ENCODE assay signal across 19 cellular contexts in the genomic region with DNA sequence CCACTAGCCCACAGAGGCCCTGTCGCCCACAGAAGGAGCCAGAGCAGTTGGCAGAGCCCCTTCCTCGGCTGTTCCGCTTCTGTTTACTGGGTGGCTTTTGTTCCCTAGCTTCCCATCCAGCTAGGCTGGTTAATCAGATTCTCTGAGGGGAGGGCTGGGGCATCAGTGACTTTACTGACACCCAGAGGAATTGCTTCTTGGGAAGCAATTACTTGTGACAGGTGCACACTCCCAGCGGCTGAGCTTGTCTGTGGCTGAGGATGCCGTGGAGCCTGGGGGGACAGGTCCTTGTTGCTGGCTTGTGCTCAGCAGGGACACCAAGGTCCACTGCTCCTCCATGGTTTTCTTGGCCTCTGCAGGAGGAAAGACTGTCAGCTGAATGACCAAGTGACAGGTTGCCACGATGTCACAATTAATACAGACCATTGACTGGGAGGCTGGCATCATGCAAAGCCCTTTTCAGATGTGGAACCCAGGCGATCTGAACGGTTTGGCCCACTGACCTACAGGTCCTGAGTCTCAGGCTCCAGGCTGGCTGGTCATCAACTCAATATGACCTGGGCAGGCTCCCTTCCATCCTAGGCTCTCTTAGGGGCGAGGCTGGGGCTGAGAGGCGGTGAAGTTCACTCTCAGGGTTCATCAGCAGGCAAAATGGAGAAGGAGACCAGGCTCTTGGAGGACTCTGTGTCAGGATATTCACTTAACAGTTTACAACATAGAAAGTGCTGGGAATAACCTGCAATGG. TPM values are rescaled to one million over a fixed set of nuclear protein-coding genes. Genes with fewer than 3 reads are reported as not detected.
DNase-seq lines count a peak whose midpoint lies in the region; ATAC-seq and TF ChIP-seq lines count a peak whose summit lies in the region.
"Had no signal": no experiment of that assay in that cellular context is flagged by ENCODE, and none has a peak within 500 bp of the region (broad histone marks: within the 10 kb centered on the region; RNA-seq: fewer than 3 reads in every experiment).

No MANE protein-coding gene starts in this region.

- intact Hi-C loops in aorta (cut with DNase I), result loop anchor here in 1 of 2 donors (10.0 kb wide), 1 partner anchor 143 kb away; no protein-coding TSS in a partner anchor

- no peaks in the 10 kb centered on the region for H3K9me3 ChIP-seq in neural cell (ENCODE audit: low read length)
- H3K9me3 ChIP-seq in aorta (ENCODE audit: control insufficient read depth, low read length), result no peaks in the 10 kb centered on the region
- H3K9me3 ChIP-seq: BLaER1 treated with 17β-estradiol and CSF1 and Interleukin-3, amounts not matched to agents 10 nM and 100 nM; SK-N-SH had no signal

- 89 to 90% methylated on average over 10 of the region's 10 CpGs for WGBS in aorta, 2 donors

- TF ChIP-seq EP300 in neural cell (conservative IDR thresholded peaks at IDR 0.05; ENCODE audit: poor library complexity, severe bottlenecking), result no peak

- H3K36me3 ChIP-seq in neural cell (ENCODE audit: insufficient read depth, low read length) (no peaks in the 10 kb centered on the region), aorta (ENCODE audit: control insufficient read depth in 1 of 2, insufficient read depth in 2 of 2, low read length in 1 of 2) (no peaks in the 10 kb centered on the region)
- H3K36me3 ChIP-seq: BLaER1 treated with 17β-estradiol and CSF1 and Interleukin-3, amounts not matched to agents 10 nM and 100 nM had no signal

- H3K27ac ChIP-seq in neural cell (ENCODE audit: low read length), result no peak overlapping the region
- H3K27ac ChIP-seq in aorta (ENCODE audit: low read depth in 1 of 2, low read length in 2 of 2), result no peak overlapping the region
- H3K27ac ChIP-seq: BLaER1 treated with 17β-estradiol and CSF1 and Interleukin-3, amounts not matched to agents 10 nM and 100 nM had no signal

- ATAC-seq in aorta (ENCODE audit: low FRiP score), result no peak
- ATAC-seq: HepG2 had no signal

- H3K9ac ChIP-seq in neural cell (ENCODE audit: low read length), result peak overlapping the region; percentile 9
- H3K9ac ChIP-seq: BLaER1 treated with 17β-estradiol and CSF1 and Interleukin-3, amounts not matched to agents 10 nM and 100 nM; SK-N-SH had no signal

- no peaks in the 10 kb centered on the region for H3K4me1 ChIP-seq in aorta (ENCODE audit: control insufficient read depth in 1 of 2, insufficient read depth in 2 of 2, low read length in 2 of 2)

- H3K79me2 ChIP-seq in neural cell (replicated peaks; ENCODE audit: insufficient read depth, low read length), result no peaks in the 10 kb centered on the region

- no peaks in the 10 kb centered on the region for H4K20me1 ChIP-seq in neural cell (ENCODE audit: insufficient read depth)
- H4K20me1 ChIP-seq: BLaER1 treated with 17β-estradiol and CSF1 and Interleukin-3, amounts not matched to agents 10 nM and 100 nM had no signal

- H3F3A ChIP-seq in neural cell (ENCODE audit: insufficient read depth, low read length, poor library complexity, severe bottlenecking), result no peaks in the 10 kb centered on the region

- no peak for TF ChIP-seq CTCF in neural cell (IDR thresholded peaks at IDR 0.05; ENCODE audit: poor library complexity, severe bottlenecking)

- H3K4me3 ChIP-seq in neural cell (ENCODE audit: low read length) (peak overlapping the region; percentile 22), aorta (ENCODE audit: low read length in 2 of 2) (no peak overlapping the region)
- H3K4me3 ChIP-seq: BLaER1 treated with 17β-estradiol and CSF1 and Interleukin-3, amounts not matched to agents 10 nM and 100 nM had no signal

- no peaks in the 10 kb centered on the region for H3K27me3 ChIP-seq in neural cell (ENCODE audit: insufficient read depth, low read depth, low read length)
- H3K27me3 ChIP-seq in aorta (ENCODE audit: control insufficient read depth in 1 of 2, insufficient read depth in 2 of 2, low read length in 1 of 2), result no peaks in the 10 kb centered on the region
- H3K27me3 ChIP-seq: BLaER1 treated with 17β-estradiol and CSF1 and Interleukin-3, amounts not matched to agents 10 nM and 100 nM had no signal

- peak; percentile 50 for DNase-seq in activated effector memory CD4-positive, alpha-beta T cell treated with anti-CD3 and anti-CD28 coated beads, Interleukin-2, amount 50 U/mL, for 16 hours
- DNase-seq in activated effector memory CD4-positive, alpha-beta T cell treated with Interleukin-2 at 50 U/mL for 16 hours, result no peak
- DNase-seq in NCI-H146 treated with DMSO at 0.1 percent for 48 hours (lab: John Stamatoyannopoulos, UW; ENCODE audit: unreplicated experiment), result peak; percentile 8
- DNase-seq in aorta, result peak; percentile 33 to 37
- no peak for DNase-seq in stimulated activated CD4-positive, alpha-beta T cell treated with anti-CD3 and anti-CD28 coated beads, Interleukin-15, amount 100 ng/mL, for 24 hours
- no peak for DNase-seq in CD1c-positive myeloid dendritic cell (ENCODE audit: extremely low spot score)
- DNase-seq: CD8-positive, alpha-beta memory T cell; DMS79; KBM-7; NCI-H1105 treated with DMSO at 0.1 percent for 48 hours; NCI-H1930; NCI-H510A; NCI-H774; RPMI8226; SHP77 treated with DMSO at 0.1 percent for 48 hours; SK-N-SH had no signal

- no peak overlapping the region for H2AFZ ChIP-seq in neural cell (ENCODE audit: low read depth, low read length)

- H3K9me2 ChIP-seq in neural cell (ENCODE audit: insufficient read depth, low read length), result no peaks in the 10 kb centered on the region
- H3K9me2 ChIP-seq: SK-N-SH had no signal

- TF ChIP-seq RAD21 in neural cell (conservative IDR thresholded peaks at IDR 0.05), result no peak

- no peak overlapping the region for H3K4me2 ChIP-seq in neural cell (ENCODE audit: low read length)
- H3K4me2 ChIP-seq: BLaER1 treated with 17β-estradiol and CSF1 and Interleukin-3, amounts not matched to agents 10 nM and 100 nM; SK-N-SH had no signal

TF ChIP-seq in neural cell, 6 proteins besides CTCF, POLR2A, EP300 and RAD21:
- no peak for TF ChIP-seq EZH2 (IDR thresholded peaks at IDR 0.05; ENCODE audit: borderline replicate concordance, insufficient read depth, low read length, poor library complexity, severe bottlenecking)
- no peak for TF ChIP-seq REST (IDR thresholded peaks at IDR 0.05; ENCODE audit: borderline replicate concordance)
- no peak for TF ChIP-seq TAF1 (IDR thresholded peaks at IDR 0.05; ENCODE audit: low read depth)
- TF ChIP-seq SMC3 (conservative IDR thresholded peaks at IDR 0.05; ENCODE audit: poor library complexity), result no peak
- TF ChIP-seq POLR2AphosphoS5 (IDR thresholded peaks at IDR 0.05), result no peak
- TF ChIP-seq MXI1 (conservative IDR thresholded peaks at IDR 0.05; ENCODE audit: poor library complexity, severe bottlenecking), result no peak

RNA-seq across cellular contexts. Expression of gene SFMBT1, which starts 31.8 kb away (rescaled TPM):
- polyA plus RNA-seq in neural cell (17.3 and 41.7 TPM in 2 replicates), aorta (1 to 10 TPM in 1 of 2 donors, under 1 TPM in 1; 0.75 to 2.0 TPM)
- 37.7 and 50.1 TPM in 2 replicates for polyA minus RNA-seq in neural cell
- total RNA-seq in aorta, result 10 to 100 TPM in 1 of 2 donors, 1 to 10 TPM in 1; 8.8 to 12.6 TPM

RNA-seq across cellular contexts. Expression of gene RFT1, which starts 52.6 kb away (rescaled TPM):
- 6.1 and 10.2 TPM in 2 replicates for polyA plus RNA-seq in neural cell
- polyA minus RNA-seq in neural cell, result 13.1 and 13.5 TPM in 2 replicates
- total RNA-seq in aorta, result 10 to 100 TPM; 11.9 to 16.6 TPM
- 1 to 10 TPM; 5.0 to 5.8 TPM for polyA plus RNA-seq in aorta

Comparison
In these comparisons a context has a peak if more than half of its experiments do, and no peak if none do; other contexts are left out.
1. DNase-seq: peak in activated effector memory CD4-positive, alpha-beta T cell treated with anti-CD3 and anti-CD28 coated beads, Interleukin-2, amount 50 U/mL, for 16 hours (single experiment), NCI-H146 treated with DMSO at 0.1 percent for 48 hours (single experiment) and aorta (2 of 2); none in activated effector memory CD4-positive, alpha-beta T cell treated with Interleukin-2 at 50 U/mL for 16 hours (single experiment), stimulated activated CD4-positive, alpha-beta T cell treated with anti-CD3 and anti-CD28 coated beads, Interleukin-15, amount 100 ng/mL, for 24 hours (single experiment) and CD1c-positive myeloid dendritic cell (single experiment).